9 cellular contexts compared by ENCODE assay signal in genomic region chr11:122020902-122021301, GRCh38.
DNase-seq lines count a peak whose midpoint lies in the region; ATAC-seq, FAIRE-seq and TF ChIP-seq lines count a peak whose summit lies in the region.
"Had no signal": no experiment of that assay in that cellular context is flagged by ENCODE, and none has a peak within 500 bp of the region (broad histone marks: within the 10 kb centered on the region; RNA-seq: fewer than 3 reads in every experiment).

No MANE protein-coding gene starts in this region.

- TF ChIP-seq CTCF in OCI-LY7 (conservative IDR thresholded peaks at IDR 0.05; ENCODE audit: low read length) = peak; percentile 71
- TF ChIP-seq CTCF in endothelial cell of umbilical vein (IDR thresholded peaks at IDR 0.05; ENCODE audit: extremely low read depth in 1 of 2, insufficient read depth in 1 of 2, low read depth in 1 of 2, low read length in 2 of 2) = peak; percentile 38 to 57
- TF ChIP-seq CTCF in retinal pigment epithelial cell (conservative IDR thresholded peaks at IDR 0.05; ENCODE audit: low read depth, low read length) = peak; percentile 57

- dilution Hi-C loops in endothelial cell of umbilical vein (cut with MboI; ENCODE audit: extremely low pct_ligation_motif_present, low sequenced_read_pairs) = no loop called here

- H3K79me2 ChIP-seq in GM23248 (ENCODE audit: insufficient read depth) (no peaks in the 10 kb centered on the region), OCI-LY7 (ENCODE audit: insufficient read depth, low read depth, low read length) (no peaks in the 10 kb centered on the region), endothelial cell of umbilical vein (ENCODE audit: control insufficient read depth, insufficient read depth, low read length) (no peaks in the 10 kb centered on the region)

- CTCF ChIA-PET in OCI-LY7 (lab: Charles Lee; ENCODE audit: unreplicated experiment) = no interaction called here
- CTCF ChIA-PET in endothelial cell of umbilical vein (lab: Charles Lee) = interaction anchor here (0.6 to 2.0 kb wide), 21 partner anchors 10 to 559 kb away, joined by 3 to 58 read pairs (median 4); no protein-coding TSS in a partner anchor
- CTCF ChIA-PET in HEK293T (lab: Yijun Ruan, JAX) = no interaction called here

- no peak for TF ChIP-seq POLR2A in endothelial cell of umbilical vein (IDR thresholded peaks at IDR 0.05; ENCODE audit: low read depth, low read length)

- H3K27ac Mint-ChIP-seq in naive thymus-derived CD8-positive, alpha-beta T cell = no peak overlapping the region
- H3K27ac Mint-ChIP-seq: T-cell had no signal

- H3K36me3 ChIP-seq in GM23248 (ENCODE audit: low read depth) = no peaks in the 10 kb centered on the region
- H3K36me3 ChIP-seq in OCI-LY7 (ENCODE audit: insufficient read depth, low read length) = no peaks in the 10 kb centered on the region
- no peaks in the 10 kb centered on the region for H3K36me3 ChIP-seq in endothelial cell of umbilical vein (ENCODE audit: control insufficient read depth in 2 of 2, extremely low read depth in 1 of 2, insufficient read depth in 2 of 2, low read length in 2 of 2)

- 28 to 37% methylated on average over 2 of the region's 2 CpGs for WGBS in GM23248 (ENCODE audit: low coverage in 1 of 2, low lambda C conversion rate in 2 of 2, missing lambda C conversion rate in 2 of 2), 2 experiments

- H3K27me3 Mint-ChIP-seq in naive thymus-derived CD8-positive, alpha-beta T cell = peaks cover 0 to 16% (median 6%) of the 10 kb centered on the region in 5 donors

- no peak overlapping the region for H2AFZ ChIP-seq in GM23248
- H2AFZ ChIP-seq in OCI-LY7 (ENCODE audit: low read length) = no peak overlapping the region
- H2AFZ ChIP-seq in endothelial cell of umbilical vein (ENCODE audit: low read depth, low read length) = no peak overlapping the region

- H3K9me3 ChIP-seq in GM23248 (ENCODE audit: low read depth) (no peaks in the 10 kb centered on the region), OCI-LY7 (ENCODE audit: low read length) (no peaks in the 10 kb centered on the region), endothelial cell of umbilical vein (replicated peaks; ENCODE audit: control insufficient read depth, insufficient read depth, low read length) (no peaks in the 10 kb centered on the region)

- H3K9me2 ChIP-seq in GM23248 (ENCODE audit: insufficient read depth) = no peaks in the 10 kb centered on the region
- H3K9me2 ChIP-seq in OCI-LY7 (ENCODE audit: insufficient read depth, low read length) = no peaks in the 10 kb centered on the region

- H3K9ac ChIP-seq in GM23248 (no peak overlapping the region), endothelial cell of umbilical vein (replicated peaks; ENCODE audit: extremely low read depth, insufficient read depth, low read length) (no peak overlapping the region)

- H3K4me3 ChIP-seq in GM23248 (no peak overlapping the region), OCI-LY7 (ENCODE audit: low read depth, low read length, poor library complexity, severe bottlenecking) (no peak overlapping the region), endothelial cell of umbilical vein (replicated peaks in 1 of 3; ENCODE audit: insufficient read depth in 1 of 3, low read depth in 1 of 3, low read length in 3 of 3) (no peak overlapping the region), retinal pigment epithelial cell (ENCODE audit: low read length) (no peak overlapping the region)

- 0 out of 2 replicates have a peak overlapping the region, but pooled peaks have one; percentile 9 for H3K27ac ChIP-seq in GM23248
- H3K27ac ChIP-seq in OCI-LY7 (ENCODE audit: low read depth, low read length, poor library complexity, severe bottlenecking) = no peak overlapping the region
- no peak overlapping the region for H3K27ac ChIP-seq in endothelial cell of umbilical vein (ENCODE audit: insufficient read depth, low read depth, low read length)

- DNase-seq in GM23248 = peak; percentile 35
- DNase-seq in OCI-LY7 (ENCODE audit: low spot score) = peak; percentile 4
- DNase-seq in endothelial cell of umbilical vein (ENCODE audit: low read depth, low spot score) = peak; percentile 46
- no peak for DNase-seq in retinal pigment epithelial cell (ENCODE audit: low read depth)
- no peak for DNase-seq in naive thymus-derived CD8-positive, alpha-beta T cell
- DNase-seq in HEK293T (ENCODE audit: extremely low spot score) = no peak
- no peak for DNase-seq in stimulated activated CD4-positive, alpha-beta T cell treated with anti-CD3 and anti-CD28 coated beads, Interleukin-12 subunit alpha, Interleukin-12 subunit beta, amount 100 ng/mL, for 4 hours
- DNase-seq: activated T-cell treated with anti-CD3 and anti-CD28 coated beads, Interleukin-2, amount 50 U/mL, for 48 hours; T-cell had no signal

- no peak overlapping the region for H3K4me2 ChIP-seq in GM23248 (ENCODE audit: unreplicated experiment)
- H3K4me2 ChIP-seq in OCI-LY7 (ENCODE audit: low read length) = no peak overlapping the region
- no peak overlapping the region for H3K4me2 ChIP-seq in endothelial cell of umbilical vein (ENCODE audit: insufficient read depth, low read length)

- BruUV-seq in OCI-LY7 (replicated peaks; lab: Mats Ljungman, UMichigan) (no TSS peak), endothelial cell of umbilical vein (replicated peaks; lab: Mats Ljungman, UMichigan) (no TSS peak)

- H3K27me3 ChIP-seq in GM23248 (replicated peaks; ENCODE audit: insufficient read depth) (no peaks in the 10 kb centered on the region), endothelial cell of umbilical vein (ENCODE audit: control insufficient read depth in 2 of 2, insufficient read depth in 2 of 2, low read length in 2 of 2) (no peaks in the 10 kb centered on the region)

- intact Hi-C loops in OCI-LY7 (cut with micrococcal nuclease; ENCODE audit: unreplicated experiment) = no loop called here
- intact Hi-C loops in endothelial cell of umbilical vein (cut with micrococcal nuclease) = loop anchor here (1.0 kb wide), 4 partner anchors 80 to 484 kb away; no protein-coding TSS in a partner anchor

- no peak for ATAC-seq in naive thymus-derived CD8-positive, alpha-beta T cell
- ATAC-seq: T-cell had no signal

- H4K20me1 ChIP-seq in GM23248 (ENCODE audit: insufficient read depth) (no peaks in the 10 kb centered on the region), OCI-LY7 (ENCODE audit: insufficient read depth, low read length) (no peaks in the 10 kb centered on the region), endothelial cell of umbilical vein (replicated peaks; ENCODE audit: control insufficient read depth, extremely low read depth, insufficient read depth, low read length) (no peaks in the 10 kb centered on the region)

- in situ Hi-C loops in GM23248 (cut with MboI) = loop anchor here (10.0 kb wide), 1 partner anchor 184 kb away; no protein-coding TSS in a partner anchor

- H3K4me1 ChIP-seq in GM23248 (ENCODE audit: insufficient read depth) (0 out of 2 replicates have a peak, but pooled peaks cover 19% of the 10 kb centered on the region), OCI-LY7 (ENCODE audit: insufficient read depth, low read length, poor library complexity, severe bottlenecking) (no peaks in the 10 kb centered on the region), endothelial cell of umbilical vein (ENCODE audit: control insufficient read depth, extremely low read depth, insufficient read depth, low read length) (no peaks in the 10 kb centered on the region)

- H3K9me1 ChIP-seq in endothelial cell of umbilical vein (replicated peaks; ENCODE audit: control insufficient read depth, extremely low read depth, insufficient read depth, low read length) = no peaks in the 10 kb centered on the region

- H3K36me3 Mint-ChIP-seq in naive thymus-derived CD8-positive, alpha-beta T cell = no peaks in the 10 kb centered on the region
- H3K36me3 Mint-ChIP-seq: T-cell had no signal

- no peaks in the 10 kb centered on the region for H3K4me1 Mint-ChIP-seq in naive thymus-derived CD8-positive, alpha-beta T cell
- H3K4me1 Mint-ChIP-seq: T-cell had no signal

- peak; percentile 75 for FAIRE-seq in endothelial cell of umbilical vein (lab: Jason Lieb, UNC)

- no peak overlapping the region for H3K4me3 Mint-ChIP-seq in naive thymus-derived CD8-positive, alpha-beta T cell
- H3K4me3 Mint-ChIP-seq: T-cell had no signal

- peaks cover 0 to under 1% (median 0%) of the 10 kb centered on the region in 9 donors for H3K9me3 Mint-ChIP-seq in naive thymus-derived CD8-positive, alpha-beta T cell

- peaks cover 61% of the 10 kb centered on the region for H3F3A ChIP-seq in GM23248 (ENCODE audit: insufficient read depth)

- POLR2A ChIA-PET in OCI-LY7 (lab: Charles Lee) (no interaction called here), endothelial cell of umbilical vein (lab: Charles Lee) (no interaction called here), HEK293T (lab: Yijun Ruan, JAX) (no interaction called here)
- POLR2A ChIA-PET in naive thymus-derived CD8-positive, alpha-beta T cell (lab: Charles Lee) = no interaction called here

TF ChIP-seq in endothelial cell of umbilical vein, 7 proteins besides CTCF, POLR2A, EP300 and RAD21:
- no peak for TF ChIP-seq GATA2 (IDR thresholded peaks at IDR 0.05; ENCODE audit: insufficient read depth, insufficient read length, low read depth, low read length)
- TF ChIP-seq POLR2AphosphoS5 (IDR thresholded peaks at IDR 0.05; ENCODE audit: insufficient read depth, low read depth, low read length) = no peak
- TF ChIP-seq EZH2 (IDR thresholded peaks at IDR 0.05; ENCODE audit: borderline replicate concordance, low read depth, low read length, severe bottlenecking) = no peak
- TF ChIP-seq, protein P1, sequence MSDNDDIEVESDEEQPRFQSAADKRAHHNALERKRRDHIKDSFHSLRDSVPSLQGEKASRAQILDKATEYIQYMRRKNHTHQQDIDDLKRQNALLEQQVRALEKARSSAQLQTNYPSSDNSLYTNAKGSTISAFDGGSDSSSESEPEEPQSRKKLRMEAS (IDR thresholded peaks at IDR 0.05; ENCODE audit: insufficient read depth, insufficient read length) = no peak
- TF ChIP-seq MYC (IDR thresholded peaks at IDR 0.05; ENCODE audit: low read depth, low read length) = no peak
- TF ChIP-seq JUN (IDR thresholded peaks at IDR 0.05; ENCODE audit: borderline replicate concordance, insufficient read depth, insufficient read length, low read depth) = no peak

TF ChIP-seq in HEK293T, 16 proteins besides CTCF, POLR2A, EP300 and RAD21:
- no peak for TF ChIP-seq FOXM1 (IDR thresholded peaks at IDR 0.05; ENCODE audit: borderline replicate concordance)
- TF ChIP-seq CTBP1 (IDR thresholded peaks at IDR 0.05; ENCODE audit: borderline replicate concordance) = no peak

Comparison
In these comparisons a context has a peak if more than half of its experiments do, and no peak if none do; other contexts are left out.
1. DNase-seq: peak in GM23248 (single experiment), OCI-LY7 (single experiment) and endothelial cell of umbilical vein (single experiment); none in retinal pigment epithelial cell (single experiment), naive thymus-derived CD8-positive, alpha-beta T cell (0 of 10), HEK293T (single experiment) and stimulated activated CD4-positive, alpha-beta T cell treated with anti-CD3 and anti-CD28 coated beads, Interleukin-12 subunit alpha, Interleukin-12 subunit beta, amount 100 ng/mL, for 4 hours (single experiment).
2. Peak in every context shown above with its lines, with median percentiles within 50 percentile points of each other: CTCF ChIP-seq.